27 cellular contexts compared by ENCODE assay signal in the genomic region with DNA sequence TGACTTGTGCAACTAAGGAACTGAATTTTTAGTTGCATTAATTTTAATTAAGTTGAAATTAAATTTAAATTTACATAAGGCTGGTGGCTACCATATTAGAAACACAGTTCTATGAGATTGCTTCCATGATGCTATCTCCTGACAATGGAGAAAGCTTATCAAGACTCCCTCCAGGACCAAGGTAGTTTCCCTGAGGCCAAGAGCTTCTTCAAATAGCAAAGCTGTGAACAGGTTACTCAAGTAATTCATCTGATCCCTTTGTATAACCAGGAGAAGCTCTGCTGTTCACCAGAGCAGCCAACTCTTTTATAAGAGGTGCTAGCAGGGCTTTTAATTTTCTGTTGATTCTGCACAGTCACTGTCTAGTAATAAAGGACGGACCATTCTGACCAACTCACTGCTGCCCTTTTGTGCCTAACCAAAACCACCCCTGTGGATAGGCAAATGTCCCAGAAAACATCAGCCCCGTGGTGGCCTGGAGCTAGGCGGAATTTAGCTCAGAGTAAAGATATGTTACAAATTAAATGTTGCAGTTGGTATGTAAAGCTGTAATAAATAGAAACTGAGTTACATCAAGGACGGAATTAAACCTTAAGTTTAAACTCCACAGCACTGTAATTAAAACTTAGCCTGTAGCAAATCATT. TPM values are rescaled to one million over a fixed set of nuclear protein-coding genes. Genes with fewer than 3 reads are reported as not detected.
"Had no signal": no experiment of that assay in that cellular context is flagged by ENCODE, and none has a peak within 500 bp of the region (broad histone marks: within the 10 kb centered on the region; RNA-seq: fewer than 3 reads in every experiment).

No MANE protein-coding gene starts in this region.

- H3K27ac Mint-ChIP-seq: activated CD4-positive, alpha-beta T cell treated with anti-CD3 and anti-CD28 coated beads, Interleukin-2, amount 10 ng/mL, durations not matched to agents 7 days and 5 days; activated CD8-positive, alpha-beta T cell treated with anti-CD3 and anti-CD28 coated beads for 36 hours; activated naive CD8-positive, alpha-beta T cell treated with anti-CD3 and anti-CD28 coated beads, Interleukin-2, amount 10 ng/mL, durations not matched to agents 7 days and 5 days; activated T-cell treated with anti-CD3 and anti-CD28 coated beads, Interleukin-2, amount 50 U/mL, for 72 hours; activated T-helper 2 cell treated with anti-CD3 and anti-CD28 coated beads, Interferon-gamma antibody, Interleukin-2, Interleukin-4, amounts not matched to agents 10 μg/mL and 5 μg/mL and 100 μg/mL, durations not matched to agents 14 hours and 24 hours and 36 hours; T-cell had no signal

- ATAC-seq: activated CD8-positive, alpha-beta T cell treated with anti-CD3 and anti-CD28 coated beads for 36 hours; activated T-cell treated with anti-CD3 and anti-CD28 coated beads, Interleukin-2, amount 50 U/mL, for 72 hours; T-cell had no signal

- H3K9me3 Mint-ChIP-seq: activated CD4-positive, alpha-beta T cell treated with anti-CD3 and anti-CD28 coated beads, Interleukin-2, amount 10 ng/mL, durations not matched to agents 7 days and 5 days; activated CD8-positive, alpha-beta T cell treated with anti-CD3 and anti-CD28 coated beads for 36 hours; activated naive CD8-positive, alpha-beta T cell treated with anti-CD3 and anti-CD28 coated beads, Interleukin-2, amount 10 ng/mL, durations not matched to agents 7 days and 5 days had no signal

- H3K4me3 ChIP-seq: adrenal gland, breast epithelium had no signal

- H3K27me3 Mint-ChIP-seq: activated CD4-positive, alpha-beta T cell treated with anti-CD3 and anti-CD28 coated beads, Interleukin-2, amount 10 ng/mL, durations not matched to agents 7 days and 5 days; activated CD8-positive, alpha-beta T cell treated with anti-CD3 and anti-CD28 coated beads for 36 hours; activated naive CD8-positive, alpha-beta T cell treated with anti-CD3 and anti-CD28 coated beads, Interleukin-2, amount 10 ng/mL, durations not matched to agents 7 days and 5 days; T-cell had no signal

- DNase-seq: activated CD4-positive, alpha-beta T cell treated with anti-CD3 and anti-CD28 coated beads, Interleukin-2, amount 10 ng/mL, durations not matched to agents 7 days and 5 days; activated CD4-positive, CD25-positive, alpha-beta regulatory T cell; activated CD8-positive, alpha-beta memory T cell treated with anti-CD3 and anti-CD28 coated beads, Interleukin-2, amount 50 U/mL, for 4 hours; activated CD8-positive, alpha-beta T cell treated with anti-CD3 and anti-CD28 coated beads for 36 hours; activated gamma-delta T cell treated with Interleukin-2 at 50 U/mL for 16 hours; activated naive CD4-positive, alpha-beta T cell treated with anti-CD3 and anti-CD28 coated beads, Interleukin-2, amount 50 U/mL, for 16 hours; activated naive CD8-positive, alpha-beta T cell treated with anti-CD3 and anti-CD28 coated beads, Interleukin-2, amount 10 ng/mL, durations not matched to agents 7 days and 5 days; activated T-cell treated with anti-CD3 and anti-CD28 coated beads, Interleukin-2, amount 50 U/mL, for 72 hours; adrenal gland; anterior cingulate cortex; IMR-90; KBM-7; NCI-H1092; NCI-H2029; NCI-H345; NCI-H510A; NCI-H69; NK-92 treated with Interleukin-12 subunit alpha and Interleukin-12 subunit beta, amount 100 ng/mL, for 24 hours; OCI-M1; SIG-M5; T-cell; T-helper 2 cell; T1000 had no signal

- H3K4me1 ChIP-seq: breast epithelium had no signal

- H3K4me3 Mint-ChIP-seq: activated CD4-positive, alpha-beta T cell treated with anti-CD3 and anti-CD28 coated beads, Interleukin-2, amount 10 ng/mL, durations not matched to agents 7 days and 5 days; activated CD8-positive, alpha-beta T cell treated with anti-CD3 and anti-CD28 coated beads for 36 hours; activated naive CD8-positive, alpha-beta T cell treated with anti-CD3 and anti-CD28 coated beads, Interleukin-2, amount 10 ng/mL, durations not matched to agents 7 days and 5 days; activated T-cell treated with anti-CD3 and anti-CD28 coated beads, Interleukin-2, amount 50 U/mL, for 72 hours; T-cell had no signal

- H3K4me1 Mint-ChIP-seq: activated CD4-positive, alpha-beta T cell treated with anti-CD3 and anti-CD28 coated beads, Interleukin-2, amount 10 ng/mL, durations not matched to agents 7 days and 5 days; activated naive CD8-positive, alpha-beta T cell treated with anti-CD3 and anti-CD28 coated beads, Interleukin-2, amount 10 ng/mL, durations not matched to agents 7 days and 5 days; T-cell had no signal

- H3K36me3 Mint-ChIP-seq: activated naive CD8-positive, alpha-beta T cell treated with anti-CD3 and anti-CD28 coated beads, Interleukin-2, amount 10 ng/mL, durations not matched to agents 7 days and 5 days; T-cell had no signal

- H3K27me3 ChIP-seq: adrenal gland, breast epithelium had no signal

- H3K36me3 ChIP-seq: adrenal gland, breast epithelium had no signal

- H3K27ac ChIP-seq: adrenal gland, breast epithelium had no signal

- H3K9me3 ChIP-seq: adrenal gland, breast epithelium had no signal

RNA-seq across cellular contexts. Expression of gene LRTM1, which starts 55.5 kb away (rescaled TPM):
- total RNA-seq: activated CD4-positive, alpha-beta T cell treated with anti-CD3 and anti-CD28 coated beads, Interleukin-2, amount 10 ng/mL, durations not matched to agents 7 days and 5 days; activated CD8-positive, alpha-beta T cell treated with anti-CD3 and anti-CD28 coated beads for 36 hours; activated naive CD8-positive, alpha-beta T cell treated with anti-CD3 and anti-CD28 coated beads, Interleukin-2, amount 10 ng/mL, durations not matched to agents 7 days and 5 days; activated T-cell treated with anti-CD3 and anti-CD28 coated beads, Interleukin-2, amount 50 U/mL, for 72 hours; activated T-helper 2 cell treated with anti-CD3 and anti-CD28 coated beads, Interferon-gamma antibody, Interleukin-2, Interleukin-4, amounts not matched to agents 10 μg/mL and 5 μg/mL and 100 μg/mL, durations not matched to agents 14 hours and 24 hours and 36 hours; adrenal gland; breast epithelium; IMR-90; LHCN-M2; M059J; T-cell had no signal
- polyA plus RNA-seq: IMR-90 had no signal
